15 cellular contexts compared by ENCODE assay signal in genomic region chr20:13262302-13262650, GRCh38. TPM values are rescaled to one million over a fixed set of nuclear protein-coding genes. Genes with fewer than 3 reads are reported as not detected.
A peak's percentile ranks its signal among the peaks of the same experiment; 100 is the strongest.
DNase-seq lines count a peak whose midpoint lies in the region; ATAC-seq, FAIRE-seq and TF ChIP-seq lines count a peak whose summit lies in the region.
"Had no signal": no experiment of that assay in that cellular context is flagged by ENCODE, and none has a peak within 500 bp of the region (broad histone marks: within the 10 kb centered on the region; RNA-seq: fewer than 3 reads in every experiment).

No MANE protein-coding gene starts in this region.

- ATAC-seq in HepG2 (no peak), right lobe of liver (no peak), RWPE2 (ENCODE audit: low read depth) (no peak)

- H3K4me1 ChIP-seq in HepG2 (ENCODE audit: insufficient read depth, low read length) (peaks cover 32% of the 10 kb centered on the region), right lobe of liver (peaks cover 0 to 15% (median 6%) of the 10 kb centered on the region in 4 donors), RWPE2 (ENCODE audit: insufficient read depth, poor library complexity, severe bottlenecking) (no peaks in the 10 kb centered on the region), hepatocyte (ENCODE audit: insufficient read depth) (peaks cover 15% of the 10 kb centered on the region), smooth muscle cell (ENCODE audit: low read depth) (peaks cover 4% of the 10 kb centered on the region), mammary epithelial cell (ENCODE audit: insufficient read depth, low read length) (no peaks in the 10 kb centered on the region)

- H3K4me2 ChIP-seq in HepG2 (ENCODE audit: low read depth, low read length) = no peak overlapping the region
- H3K4me2 ChIP-seq in hepatocyte = no peak overlapping the region
- peak overlapping the region; percentile 43 for H3K4me2 ChIP-seq in smooth muscle cell
- no peak overlapping the region for H3K4me2 ChIP-seq in mammary epithelial cell (ENCODE audit: insufficient read depth, low read depth, low read length)
- H3K4me2 ChIP-seq: PC-9 had no signal

- no peak for FAIRE-seq in HepG2 (lab: Jason Lieb, UNC)
- FAIRE-seq: A204.1 had no signal

- TF ChIP-seq POLR2A in HepG2 (IDR thresholded peaks at IDR 0.05; ENCODE audit: insufficient read depth in 1 of 2, low read depth in 2 of 2, low read length in 2 of 2) (no peak), right lobe of liver (IDR thresholded peaks at IDR 0.05) (no peak)

- in situ Hi-C loops in HepG2 (cut with HindIII; ENCODE audit: extremely low pct_ligation_motif_present, low pct_unique_long_range_greater_than_20kb) = no loop called here
- in situ Hi-C loops in mammary epithelial cell (cut with MboI; ENCODE audit: low sequenced_read_pairs in 2 of 2) = loop anchor here in 1 of 2 donors (25.0 kb wide), 1 partner anchor 150 kb away; no protein-coding TSS in a partner anchor

- H3K9me2 ChIP-seq in hepatocyte (replicated peaks; ENCODE audit: insufficient read depth) = no peaks in the 10 kb centered on the region

- no peaks in the 10 kb centered on the region for H3F3A ChIP-seq in smooth muscle cell (ENCODE audit: low read depth)

- H3K9ac ChIP-seq in HepG2 (ENCODE audit: insufficient read depth, low read depth, low read length) (no peak overlapping the region), smooth muscle cell (ENCODE audit: low read depth) (no peak overlapping the region), mammary epithelial cell (ENCODE audit: insufficient read depth, low read length) (no peak overlapping the region)

- POLR2A ChIA-PET in HepG2 (lab: Yijun Ruan, JAX) = interaction anchor here (0.6 to 3.2 kb wide), 5 partner anchors 18 to 292 kb away, joined by 3 to 31 read pairs (median 4); no protein-coding TSS in a partner anchor

- BruUV-seq in HepG2 (replicated peaks; lab: Mats Ljungman, UMichigan) (no TSS peak), mammary epithelial cell (replicated peaks; lab: Mats Ljungman, UMichigan) (no TSS peak)

- dilution Hi-C loops in mammary epithelial cell (cut with HindIII; ENCODE audit: low sequenced_read_pairs) = no loop called here

- no peaks in the 10 kb centered on the region for H4K20me1 ChIP-seq in HepG2 (ENCODE audit: insufficient read depth, low read length)
- H4K20me1 ChIP-seq in hepatocyte (ENCODE audit: insufficient read depth, poor library complexity, severe bottlenecking) = no peaks in the 10 kb centered on the region
- H4K20me1 ChIP-seq in smooth muscle cell (ENCODE audit: low read depth) = no peaks in the 10 kb centered on the region
- H4K20me1 ChIP-seq in mammary epithelial cell (ENCODE audit: insufficient read depth, low read length) = no peaks in the 10 kb centered on the region

- H3K36me3 ChIP-seq in HepG2 (replicated peaks in 1 of 2; ENCODE audit: control insufficient read depth in 1 of 2, insufficient read depth in 2 of 2, low read length in 2 of 2) (no peaks in the 10 kb centered on the region), right lobe of liver (no peaks in the 10 kb centered on the region), RWPE2 (ENCODE audit: low read depth) (no peaks in the 10 kb centered on the region), hepatocyte (replicated peaks; ENCODE audit: insufficient read depth, low read depth) (no peaks in the 10 kb centered on the region), smooth muscle cell (ENCODE audit: low read depth) (no peaks in the 10 kb centered on the region), mammary epithelial cell (ENCODE audit: insufficient read depth, low read length) (no peaks in the 10 kb centered on the region)

- no peaks in the 10 kb centered on the region for H3K9me3 ChIP-seq in HepG2 (ENCODE audit: low read length)
- no peaks in the 10 kb centered on the region for H3K9me3 ChIP-seq in right lobe of liver
- H3K9me3 ChIP-seq in RWPE2 (ENCODE audit: severe bottlenecking) = no peaks in the 10 kb centered on the region
- no peaks in the 10 kb centered on the region for H3K9me3 ChIP-seq in hepatocyte (ENCODE audit: low read depth)
- H3K9me3 ChIP-seq in smooth muscle cell (replicated peaks; ENCODE audit: low read depth) = no peaks in the 10 kb centered on the region
- no peaks in the 10 kb centered on the region for H3K9me3 ChIP-seq in mammary epithelial cell (replicated peaks; ENCODE audit: insufficient read depth, low read length)

- TF ChIP-seq RAD21 in HepG2 (CRISPR knock-in tag; IDR thresholded peaks at IDR 0.05) = no peak

- H3K27me3 ChIP-seq in HepG2 (ENCODE audit: control insufficient read depth in 1 of 2, insufficient read depth in 2 of 2, low read length in 2 of 2) (no peaks in the 10 kb centered on the region), right lobe of liver (no peaks in the 10 kb centered on the region), RWPE2 (ENCODE audit: insufficient read depth, poor library complexity, severe bottlenecking) (no peaks in the 10 kb centered on the region), hepatocyte (no peaks in the 10 kb centered on the region), smooth muscle cell (ENCODE audit: low read depth) (no peaks in the 10 kb centered on the region), mammary epithelial cell (ENCODE audit: insufficient read depth, low read length) (no peaks in the 10 kb centered on the region)

- no peak overlapping the region for H3K4me3 ChIP-seq in HepG2 (replicated peaks in 1 of 3; ENCODE audit: insufficient read depth in 1 of 3, low read depth in 2 of 3, low read length in 3 of 3)
- H3K4me3 ChIP-seq in right lobe of liver = no peak overlapping the region
- no peak overlapping the region for H3K4me3 ChIP-seq in RWPE2 (ENCODE audit: severe bottlenecking)
- H3K4me3 ChIP-seq in hepatocyte = no peak overlapping the region
- H3K4me3 ChIP-seq in smooth muscle cell = no peak overlapping the region
- no peak overlapping the region for H3K4me3 ChIP-seq in mammary epithelial cell (replicated peaks in 1 of 3; ENCODE audit: insufficient read depth in 1 of 3, low read depth in 2 of 3, low read length in 3 of 3)
- H3K4me3 ChIP-seq: PC-9 had no signal

- no peak for TF ChIP-seq CTCF in HepG2 (CRISPR knock-in tag; IDR thresholded peaks at IDR 0.05)
- no peak for TF ChIP-seq CTCF in right lobe of liver (IDR thresholded peaks at IDR 0.05)
- TF ChIP-seq CTCF in RWPE2 (IDR thresholded peaks at IDR 0.05; ENCODE audit: poor library complexity, severe bottlenecking) = peak; percentile 47
- TF ChIP-seq CTCF in hepatocyte (IDR thresholded peaks at IDR 0.05; ENCODE audit: poor library complexity) = no peak
- no peak for TF ChIP-seq CTCF in smooth muscle cell (IDR thresholded peaks at IDR 0.05; ENCODE audit: borderline replicate concordance, insufficient read depth, poor library complexity, severe bottlenecking)
- no peak for TF ChIP-seq CTCF in mammary epithelial cell (conservative IDR thresholded peaks at IDR 0.05 in 1 of 2, IDR thresholded peaks at IDR 0.05 in 1 of 2; ENCODE audit: extremely low read depth in 1 of 2, insufficient read depth in 1 of 2, low read depth in 1 of 2, low read length in 2 of 2)

- TF ChIP-seq EP300 in HepG2 (IDR thresholded peaks at IDR 0.05; ENCODE audit: low read depth in 2 of 2, low read length in 2 of 2) (no peak), HepG2 (CRISPR knock-in tag; IDR thresholded peaks at IDR 0.05; ENCODE audit: borderline replicate concordance) (no peak)

- intact Hi-C loops in HepG2 (cut with micrococcal nuclease; ENCODE audit: unreplicated experiment) (loop anchor here (1.0 to 5.0 kb wide), 7 partner anchors 17 to 337 kb away; no protein-coding TSS in a partner anchor), right lobe of liver (cut with DNase I) (no loop called here), mammary epithelial cell (cut with micrococcal nuclease) (loop anchor here (1.0 kb wide), 2 partner anchors 41 to 143 kb away; partner anchors contain the start of gene ISM1)

- CTCF ChIA-PET in HepG2 (lab: Yijun Ruan, JAX; ENCODE audit: low intra/inter-chr PET ratio, low total read pairs) (interaction anchor here (0.6 to 2.1 kb wide), 5 partner anchors 17 to 337 kb away, joined by 3 to 57 read pairs (median 7); no protein-coding TSS in a partner anchor), mammary epithelial cell (lab: Charles Lee; ENCODE audit: low non-redundant PET) (interaction anchor here (0.8 to 0.9 kb wide), 2 partner anchors 40 to 142 kb away, joined by 6 to 10 read pairs; no protein-coding TSS in a partner anchor)

- H2AFZ ChIP-seq in HepG2 (ENCODE audit: low read length) (no peak overlapping the region), hepatocyte (no peak overlapping the region), smooth muscle cell (ENCODE audit: low read depth) (no peak overlapping the region), mammary epithelial cell (ENCODE audit: low read depth, low read length) (no peak overlapping the region)
- H2AFZ ChIP-seq: PC-9 had no signal

- H3K79me2 ChIP-seq in HepG2 (ENCODE audit: insufficient read depth, low read length) (no peaks in the 10 kb centered on the region), hepatocyte (no peaks in the 10 kb centered on the region), smooth muscle cell (ENCODE audit: low read depth) (no peaks in the 10 kb centered on the region), mammary epithelial cell (ENCODE audit: insufficient read depth, low read length) (no peaks in the 10 kb centered on the region)

- H3K27ac ChIP-seq in HepG2 (ENCODE audit: extremely low read length, insufficient read depth, low read length) = no peak overlapping the region
- no peak overlapping the region for H3K27ac ChIP-seq in right lobe of liver
- H3K27ac ChIP-seq in RWPE2 (ENCODE audit: poor library complexity, severe bottlenecking) = no peak overlapping the region
- H3K27ac ChIP-seq in hepatocyte = peak overlapping the region; percentile 58
- H3K27ac ChIP-seq in smooth muscle cell (ENCODE audit: low read depth) = peak overlapping the region; percentile 4
- no peak overlapping the region for H3K27ac ChIP-seq in mammary epithelial cell (ENCODE audit: insufficient read depth, low read depth, low read length)
- H3K27ac ChIP-seq: HL-60, PC-9 had no signal

- DNase-seq in HepG2 (ENCODE audit: low spot score) (no peak), right lobe of liver (no peak), RWPE2 (ENCODE audit: low spot score) (no peak), hepatocyte (ENCODE audit: low spot score) (no peak), smooth muscle cell (lab: John Stamatoyannopoulos, UW; ENCODE audit: unreplicated experiment) (no peak), DMS79 (lab: John Stamatoyannopoulos, UW) (no peak), mammary epithelial cell (no peak), OCI-M2 (lab: John Stamatoyannopoulos, UW; ENCODE audit: unreplicated experiment) (no peak)
- DNase-seq: NCI-H1048, NCI-H2171 had no signal

- 58% methylated on average over 2 of the region's 2 CpGs for WGBS in HepG2 (ENCODE audit: low lambda C conversion rate)
- 77% methylated on average over 2 of the region's 2 CpGs for WGBS in right lobe of liver (ENCODE audit: insufficient coverage, low coverage, low lambda C conversion rate, missing lambda C conversion rate)
- WGBS in hepatocyte (ENCODE audit: low lambda C conversion rate, missing lambda C conversion rate) = 63% methylated on average over 2 of the region's 2 CpGs
- 66% methylated on average over 2 of the region's 2 CpGs for WGBS in smooth muscle cell (ENCODE audit: low lambda C conversion rate)
- WGBS in mammary epithelial cell (ENCODE audit: low coverage, missing lambda C conversion rate) = 61% methylated on average over 2 of the region's 2 CpGs

RNA-seq across cellular contexts. Expression of gene ISM1, which starts 41.2 kb away (rescaled TPM):
- 0.90 and 1.4 TPM in 2 replicates for total RNA-seq in HepG2 (2016; rRNA removed; fragmentation: Illumina TruSeq; extraction: Trizol)
- 0.51 and 0.53 TPM in 2 replicates for total RNA-seq in HepG2 (2016; cell fraction: cytosol; rRNA removed; fragmentation: Illumina TruSeq; extraction: Trizol; ENCODE audit: low read depth)
- total RNA-seq in HepG2 (2016; cell fraction: insoluble cytoplasmic fraction; rRNA removed; fragmentation: Illumina TruSeq; extraction: Trizol) = 1.0 and 1.1 TPM in 2 replicates
- total RNA-seq in HepG2 (2016; cell fraction: membrane; rRNA removed; fragmentation: Illumina TruSeq; extraction: Trizol) = 0.83 and 0.99 TPM in 2 replicates
- 1.4 and 1.6 TPM in 2 replicates for total RNA-seq in HepG2 (2016; cell fraction: nucleus; rRNA removed; fragmentation: Illumina TruSeq; extraction: Trizol)
- 0.38 and 0.40 TPM in 2 replicates for polyA plus RNA-seq in HepG2 (2011; rRNA removed)
- 0.31 and 0.55 TPM in 2 replicates for polyA plus RNA-seq in HepG2 (2011; cell fraction: cytosol; rRNA removed)
- 0.29 TPM in 2 replicates for polyA plus RNA-seq in HepG2 (2011; cell fraction: nucleus; rRNA removed)
- polyA plus RNA-seq in HepG2 (2012) = 0.11 and 0.15 TPM in 2 replicates
- polyA plus RNA-seq in HepG2 (2016; cell fraction: cytosol; fragmentation: Illumina TruSeq; extraction: Trizol; ENCODE audit: low read depth) = 0.28 and 0.41 TPM in 2 replicates
- polyA plus RNA-seq in HepG2 (2016; cell fraction: insoluble cytoplasmic fraction; fragmentation: Illumina TruSeq; extraction: Trizol; ENCODE audit: low read depth) = 1.8 and 1.9 TPM in 2 replicates
- 0.80 and 0.96 TPM in 2 replicates for polyA plus RNA-seq in HepG2 (2016; cell fraction: membrane; fragmentation: Illumina TruSeq; extraction: Trizol; ENCODE audit: low read depth)
- 2.5 and 3.5 TPM in 2 replicates for polyA plus RNA-seq in HepG2 (2016; cell fraction: nucleus; fragmentation: Illumina TruSeq; extraction: Trizol; ENCODE audit: insufficient read depth, low read depth)
- polyA minus RNA-seq in HepG2 (2011; rRNA and poly(A)+ RNA removed; ENCODE audit: low replicate concordance) = 0.07 and 0.48 TPM in 2 replicates
- 0.53 TPM in 1 of 2 replicates, not detected in the other for polyA minus RNA-seq in HepG2 (2011; cell fraction: cytosol; rRNA and poly(A)+ RNA removed)
- polyA minus RNA-seq in HepG2 (2011; cell fraction: nucleus; rRNA and poly(A)+ RNA removed) = 0.25 and 0.52 TPM in 2 replicates
- 1 to 10 TPM; 2.1 to 5.5 (median 3.2) TPM for total RNA-seq in right lobe of liver
- 1.4 and 1.7 TPM in 2 replicates for total RNA-seq in hepatocyte
- polyA plus RNA-seq in hepatocyte = 0.76 and 1.7 TPM in 2 replicates
- total RNA-seq in smooth muscle cell = 3.3 and 3.5 TPM in 2 replicates
- 2.2 and 2.6 TPM in 2 replicates for polyA plus RNA-seq in smooth muscle cell
- 1 to 10 TPM in 1 of 2 donors, under 1 TPM in 1; 0.33 to 3.7 TPM for total RNA-seq in mammary epithelial cell
- polyA plus RNA-seq in mammary epithelial cell = 1.7 TPM
- polyA minus RNA-seq in mammary epithelial cell = 0.57 TPM
- total RNA-seq: IMR-90, NCI-H460, PC-9 had no signal
- polyA plus RNA-seq: IMR-90 had no signal

Comparison
In these comparisons a context has a peak if more than half of its experiments do, and no peak if none do; other contexts are left out.
1. intact Hi-C loops: an anchor here in HepG2 (1.0 to 5.0 kb wide) and mammary epithelial cell (1.0 kb wide); none called in right lobe of liver.
2. H3K27ac ChIP-seq: peak in hepatocyte (single experiment) and smooth muscle cell (single experiment); none in HepG2 (single experiment), right lobe of liver (0 of 3), RWPE2 (single experiment) and mammary epithelial cell (single experiment).